Comparison of ENCODE assay signal across 23 cellular contexts in the genomic region with DNA sequence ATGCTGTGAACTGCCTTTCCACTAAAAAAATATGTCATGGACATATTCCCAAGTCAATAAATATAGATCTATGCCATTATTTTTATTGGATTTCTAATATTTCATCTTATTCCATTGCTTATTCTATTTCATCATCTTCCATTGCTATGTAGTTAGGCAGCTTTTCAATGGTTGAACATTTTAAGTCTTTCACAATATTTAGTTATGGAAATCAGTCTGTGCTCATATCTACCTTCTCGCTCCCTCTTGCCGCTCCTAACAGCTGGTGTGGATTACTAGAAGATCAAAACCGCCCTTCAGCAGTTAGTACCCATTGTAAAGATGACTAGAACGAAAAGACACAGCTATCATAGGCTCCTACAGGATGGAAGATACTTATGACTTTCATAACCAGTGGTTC.
DNase-seq lines count a peak whose midpoint lies in the region; ATAC-seq, FAIRE-seq and TF ChIP-seq lines count a peak whose summit lies in the region.
"Had no signal": no experiment of that assay in that cellular context is flagged by ENCODE, and none has a peak within 500 bp of the region (broad histone marks: within the 10 kb centered on the region; RNA-seq: fewer than 3 reads in every experiment).

No MANE protein-coding gene starts in this region.

- BruUV-seq in HepG2 (replicated peaks; lab: Mats Ljungman, UMichigan) = no TSS peak

- H3K9me3 Mint-ChIP-seq in activated CD8-positive, alpha-beta T cell treated with anti-CD3 and anti-CD28 coated beads for 36 hours = peaks cover under 1% of the 10 kb centered on the region
- H3K9me3 Mint-ChIP-seq in naive thymus-derived CD4-positive, alpha-beta T cell = peaks cover 0 to 4% (median 0%) of the 10 kb centered on the region in 11 donors
- H3K9me3 Mint-ChIP-seq: CD8-positive, alpha-beta T cell had no signal

- no peak overlapping the region for H3K9ac ChIP-seq in HepG2 (ENCODE audit: insufficient read depth, low read depth, low read length)
- H3K9ac ChIP-seq: BLaER1 treated with 17β-estradiol and CSF1 and Interleukin-3, amounts not matched to agents 10 nM and 100 nM had no signal

- no peaks in the 10 kb centered on the region for H3K27me3 ChIP-seq in HepG2 (ENCODE audit: control insufficient read depth in 1 of 2, insufficient read depth in 2 of 2, low read length in 2 of 2)
- H3K27me3 ChIP-seq in naive thymus-derived CD4-positive, alpha-beta T cell (ENCODE audit: control insufficient read depth in 2 of 2, insufficient read depth in 2 of 2, low read length in 2 of 2) = no peaks in the 10 kb centered on the region
- H3K27me3 ChIP-seq: BLaER1 treated with 17β-estradiol and CSF1 and Interleukin-3, amounts not matched to agents 10 nM and 100 nM had no signal

- no peaks in the 10 kb centered on the region for H3K36me3 ChIP-seq in HepG2 (replicated peaks in 1 of 2; ENCODE audit: control insufficient read depth in 1 of 2, insufficient read depth in 2 of 2, low read length in 2 of 2)
- no peaks in the 10 kb centered on the region for H3K36me3 ChIP-seq in naive thymus-derived CD4-positive, alpha-beta T cell (ENCODE audit: control insufficient read depth in 2 of 3, insufficient read depth in 3 of 3, low read length in 3 of 3)
- H3K36me3 ChIP-seq: BLaER1 treated with 17β-estradiol and CSF1 and Interleukin-3, amounts not matched to agents 10 nM and 100 nM had no signal

- CTCF ChIA-PET in HepG2 (lab: Yijun Ruan, JAX; ENCODE audit: low intra/inter-chr PET ratio, low total read pairs) = no interaction called here
- CTCF ChIA-PET in activated CD8-positive, alpha-beta T cell treated with anti-CD3 and anti-CD28 coated beads for 36 hours (lab: Charles Lee) = no interaction called here
- CTCF ChIA-PET in naive thymus-derived CD4-positive, alpha-beta T cell (lab: Charles Lee) = no interaction called here

- H3K4me1 Mint-ChIP-seq in activated CD8-positive, alpha-beta T cell treated with anti-CD3 and anti-CD28 coated beads for 36 hours (ENCODE audit: low read depth) = no peaks in the 10 kb centered on the region
- H3K4me1 Mint-ChIP-seq in naive thymus-derived CD4-positive, alpha-beta T cell = no peaks in the 10 kb centered on the region
- H3K4me1 Mint-ChIP-seq: B cell had no signal

- in situ Hi-C loops in HepG2 (cut with HindIII; ENCODE audit: extremely low pct_ligation_motif_present, low pct_unique_long_range_greater_than_20kb) = no loop called here

- ATAC-seq in HepG2 (no peak), GM19328 (IDR thresholded peaks at IDR 0.05; ENCODE audit: unreplicated experiment) (no peak)
- ATAC-seq in activated CD8-positive, alpha-beta T cell treated with anti-CD3 and anti-CD28 coated beads for 36 hours = no peak
- no peak for ATAC-seq in naive thymus-derived CD4-positive, alpha-beta T cell
- ATAC-seq: A549; CD8-positive, alpha-beta T cell had no signal

- TF ChIP-seq EP300 in HepG2 (IDR thresholded peaks at IDR 0.05; ENCODE audit: low read depth in 2 of 2, low read length in 2 of 2) = no peak
- TF ChIP-seq EP300 in HepG2 (CRISPR knock-in tag; IDR thresholded peaks at IDR 0.05; ENCODE audit: borderline replicate concordance) = no peak

- no peak for TF ChIP-seq CTCF in HepG2 (CRISPR knock-in tag; IDR thresholded peaks at IDR 0.05)
- no peak for TF ChIP-seq CTCF in activated CD8-positive, alpha-beta T cell treated with anti-CD3 and anti-CD28 coated beads for 36 hours (IDR thresholded peaks at IDR 0.05)

- H3K27me3 Mint-ChIP-seq in activated CD8-positive, alpha-beta T cell treated with anti-CD3 and anti-CD28 coated beads for 36 hours = peaks cover 3% of the 10 kb centered on the region
- no peaks in the 10 kb centered on the region for H3K27me3 Mint-ChIP-seq in naive thymus-derived CD4-positive, alpha-beta T cell
- H3K27me3 Mint-ChIP-seq: B cell; CD4-positive, alpha-beta T cell had no signal

- TF ChIP-seq POLR2A in HepG2 (IDR thresholded peaks at IDR 0.05; ENCODE audit: insufficient read depth in 1 of 2, low read depth in 2 of 2, low read length in 2 of 2) = no peak

- WGBS in HepG2 (ENCODE audit: low lambda C conversion rate) = 6% methylated on average over 4 of the region's 4 CpGs

- no peak overlapping the region for H2AFZ ChIP-seq in HepG2 (ENCODE audit: low read length)

- TF ChIP-seq RAD21 in HepG2 (CRISPR knock-in tag; IDR thresholded peaks at IDR 0.05) = no peak

- H3K27ac ChIP-seq in HepG2 (ENCODE audit: extremely low read length, insufficient read depth, low read length) = no peak overlapping the region
- H3K27ac ChIP-seq in naive thymus-derived CD4-positive, alpha-beta T cell (ENCODE audit: low read depth, low read length) = no peak overlapping the region
- H3K27ac ChIP-seq: 22Rv1; A549; BLaER1 treated with 17β-estradiol and CSF1 and Interleukin-3, amounts not matched to agents 10 nM and 100 nM; C4-2B had no signal

- no peaks in the 10 kb centered on the region for H3K79me2 ChIP-seq in HepG2 (ENCODE audit: insufficient read depth, low read length)

- H3K4me3 Mint-ChIP-seq in activated CD8-positive, alpha-beta T cell treated with anti-CD3 and anti-CD28 coated beads for 36 hours = no peak overlapping the region
- H3K4me3 Mint-ChIP-seq in naive thymus-derived CD4-positive, alpha-beta T cell = no peak overlapping the region
- H3K4me3 Mint-ChIP-seq: B cell; CD4-positive, alpha-beta T cell; CD8-positive, alpha-beta T cell had no signal

- no peaks in the 10 kb centered on the region for H3K36me3 Mint-ChIP-seq in activated CD8-positive, alpha-beta T cell treated with anti-CD3 and anti-CD28 coated beads for 36 hours (ENCODE audit: low read depth)
- no peaks in the 10 kb centered on the region for H3K36me3 Mint-ChIP-seq in naive thymus-derived CD4-positive, alpha-beta T cell
- H3K36me3 Mint-ChIP-seq: CD8-positive, alpha-beta T cell had no signal

- H3K4me2 ChIP-seq in HepG2 (ENCODE audit: low read depth, low read length) = no peak overlapping the region
- H3K4me2 ChIP-seq: A549; BLaER1 treated with 17β-estradiol and CSF1 and Interleukin-3, amounts not matched to agents 10 nM and 100 nM had no signal

- no peaks in the 10 kb centered on the region for H3K9me3 ChIP-seq in HepG2 (ENCODE audit: low read length)
- no peaks in the 10 kb centered on the region for H3K9me3 ChIP-seq in naive thymus-derived CD4-positive, alpha-beta T cell (ENCODE audit: control insufficient read depth in 2 of 3, low read length in 3 of 3)
- H3K9me3 ChIP-seq: A549; BLaER1 treated with 17β-estradiol and CSF1 and Interleukin-3, amounts not matched to agents 10 nM and 100 nM; Caco-2 had no signal

- H3K4me1 ChIP-seq in HepG2 (ENCODE audit: insufficient read depth, low read length) = no peaks in the 10 kb centered on the region
- no peaks in the 10 kb centered on the region for H3K4me1 ChIP-seq in naive thymus-derived CD4-positive, alpha-beta T cell (ENCODE audit: control insufficient read depth in 2 of 2, insufficient read depth in 2 of 2, low read length in 2 of 2)
- H3K4me1 ChIP-seq: BLaER1 treated with 17β-estradiol and CSF1 and Interleukin-3, amounts not matched to agents 10 nM and 100 nM; Caco-2 had no signal

- no peaks in the 10 kb centered on the region for H4K20me1 ChIP-seq in HepG2 (ENCODE audit: insufficient read depth, low read length)
- H4K20me1 ChIP-seq: BLaER1 treated with 17β-estradiol and CSF1 and Interleukin-3, amounts not matched to agents 10 nM and 100 nM had no signal

- intact Hi-C loops in HepG2 (cut with micrococcal nuclease; ENCODE audit: unreplicated experiment) = no loop called here
- intact Hi-C loops in activated CD8-positive, alpha-beta T cell treated with anti-CD3 and anti-CD28 coated beads for 36 hours (cut with micrococcal nuclease) = no loop called here
- intact Hi-C loops in naive thymus-derived CD4-positive, alpha-beta T cell (cut with micrococcal nuclease) = no loop called here

- DNase-seq in NCI-H82 (lab: John Stamatoyannopoulos, UW) (peak; percentile 2), NCI-H82 treated with DMSO at 0.1 percent for 48 hours (lab: John Stamatoyannopoulos, UW; ENCODE audit: unreplicated experiment) (no peak), NCI-H526 treated with DMSO at 0.1 percent for 48 hours (lab: John Stamatoyannopoulos, UW) (peak; percentile 40), HepG2 (ENCODE audit: low spot score) (no peak)
- no peak for DNase-seq in activated CD8-positive, alpha-beta T cell treated with anti-CD3 and anti-CD28 coated beads for 36 hours
- no peak for DNase-seq in naive thymus-derived CD4-positive, alpha-beta T cell
- DNase-seq: AML-193; Caco-2; Calu3; CD4-positive, alpha-beta T cell; CD8-positive, alpha-beta T cell; DMS79 treated with DMSO at 0.1 percent for 48 hours; GF-D8 had no signal

- H3K4me3 ChIP-seq in HepG2 (replicated peaks in 1 of 3; ENCODE audit: insufficient read depth in 1 of 3, low read depth in 2 of 3, low read length in 3 of 3) = no peak overlapping the region
- H3K4me3 ChIP-seq in naive thymus-derived CD4-positive, alpha-beta T cell (ENCODE audit: low read length) = no peak overlapping the region
- H3K4me3 ChIP-seq: A549; BLaER1 treated with 17β-estradiol and CSF1 and Interleukin-3, amounts not matched to agents 10 nM and 100 nM had no signal

- no peak for FAIRE-seq in HepG2 (lab: Jason Lieb, UNC)
- FAIRE-seq: A549, D721Med, G401.6, GM12891, GM19239 had no signal

- H3K27ac Mint-ChIP-seq in activated CD8-positive, alpha-beta T cell treated with anti-CD3 and anti-CD28 coated beads for 36 hours = no peak overlapping the region
- H3K27ac Mint-ChIP-seq in naive thymus-derived CD4-positive, alpha-beta T cell = no peak overlapping the region
- H3K27ac Mint-ChIP-seq: B cell; CD4-positive, alpha-beta T cell; CD8-positive, alpha-beta T cell had no signal

- POLR2A ChIA-PET in HepG2 (lab: Yijun Ruan, JAX) = no interaction called here
- POLR2A ChIA-PET in activated CD8-positive, alpha-beta T cell treated with anti-CD3 and anti-CD28 coated beads for 36 hours (lab: Charles Lee) = no interaction called here
- POLR2A ChIA-PET in naive thymus-derived CD4-positive, alpha-beta T cell (lab: Charles Lee) = no interaction called here

TF ChIP-seq in HepG2, 621 proteins besides CTCF, POLR2A, EP300 and RAD21:
- no peak for TF ChIP-seq NR1H2 (CRISPR knock-in tag; IDR thresholded peaks at IDR 0.05; ENCODE audit: borderline replicate concordance, low read depth)
- TF ChIP-seq ZNF547 (CRISPR knock-in tag; IDR thresholded peaks at IDR 0.05) = no peak
- TF ChIP-seq CEBPB (IDR thresholded peaks at IDR 0.05; ENCODE audit: borderline replicate concordance, low read depth, low read length) = peak; percentile 56; the same call in 1 of the 2 replicates

Comparison
In these comparisons a context has a peak if more than half of its experiments do, and no peak if none do; other contexts are left out.
1. DNase-seq: peak in NCI-H82 (single experiment) and NCI-H526 treated with DMSO at 0.1 percent for 48 hours (single experiment); none in NCI-H82 treated with DMSO at 0.1 percent for 48 hours (single experiment), HepG2 (single experiment), activated CD8-positive, alpha-beta T cell treated with anti-CD3 and anti-CD28 coated beads for 36 hours (single experiment) and naive thymus-derived CD4-positive, alpha-beta T cell (0 of 9).